8 cellular contexts compared by ENCODE assay signal in genomic region chr21:33490991-33491372, GRCh38. TPM values are rescaled to one million over a fixed set of nuclear protein-coding genes. Genes with fewer than 3 reads are reported as not detected.
DNase-seq lines count a peak whose midpoint lies in the region; ATAC-seq, FAIRE-seq and TF ChIP-seq lines count a peak whose summit lies in the region.

No MANE protein-coding gene starts in this region.

- no peaks in the 10 kb centered on the region for H3K27me3 ChIP-seq in HUES48 (ENCODE audit: control insufficient read depth, insufficient read depth, low read length)

- H3K9me3 ChIP-seq in HUES48 (ENCODE audit: control insufficient read depth, insufficient read depth, low read length): no peaks in the 10 kb centered on the region
- H3K9me3 ChIP-seq in kidney (ENCODE audit: control insufficient read depth in 1 of 2, low read length in 2 of 2): no peaks in the 10 kb centered on the region

- no peak overlapping the region for H3K9ac ChIP-seq in HUES48 (ENCODE audit: low read depth, low read length)
- H3K9ac ChIP-seq in kidney (ENCODE audit: low read length in 2 of 2): peak overlapping the region; percentile 38 to 70

- ATAC-seq in HG03354 (IDR thresholded peaks at IDR 0.05; ENCODE audit: poor library complexity, severe bottlenecking, unreplicated experiment): no peak
- no peak for ATAC-seq in GM21390 (IDR thresholded peaks at IDR 0.05; ENCODE audit: unreplicated experiment)

- peak overlapping the region; percentile 76 for H3K4me3 ChIP-seq in AG10803 (ENCODE audit: low read length)
- H3K4me3 ChIP-seq in HUES48 (ENCODE audit: low read depth, low read length): peak overlapping the region; percentile 100
- H3K4me3 ChIP-seq in kidney (ENCODE audit: low read length in 2 of 2): peak overlapping the region; percentile 81 to 88

- FAIRE-seq in kidney (lab: Jason Lieb, UNC): no peak

- H3K27ac ChIP-seq in HUES48 (ENCODE audit: low read depth, low read length) (peak overlapping the region; percentile 82), angular gyrus (ENCODE audit: low read depth, low read length) (peak overlapping the region; percentile 95), kidney (ENCODE audit: low read depth in 2 of 2, low read length in 2 of 2) (peak overlapping the region in 1 of 2 donors; percentile 78)

- H3K4me1 ChIP-seq in HUES48 (ENCODE audit: control insufficient read depth, insufficient read depth, low read length): peaks cover 12% of the 10 kb centered on the region
- H3K4me1 ChIP-seq in kidney (ENCODE audit: control insufficient read depth in 1 of 2, insufficient read depth in 1 of 2, low read depth in 1 of 2, low read length in 2 of 2): peaks cover 0 to 3% of the 10 kb centered on the region in 2 donors

- intact Hi-C loops in kidney (cut with DNase I): no loop called here

- H3K36me3 ChIP-seq in HUES48 (ENCODE audit: control insufficient read depth, insufficient read depth, low read length): peaks cover 8% of the 10 kb centered on the region; the same call in 1 of the 2 replicates
- no peaks in the 10 kb centered on the region for H3K36me3 ChIP-seq in kidney (ENCODE audit: control insufficient read depth in 1 of 2, insufficient read depth in 2 of 2, low read length in 2 of 2)

- TF ChIP-seq CTCF in AG10803 (conservative IDR thresholded peaks at IDR 0.05; ENCODE audit: low read length) (no peak), kidney (IDR thresholded peaks at IDR 0.05; ENCODE audit: borderline replicate concordance, extremely low read depth, insufficient read depth) (no peak)

- DNase-seq in AG10803 (ENCODE audit: low read depth) (no peak), kidney (no peak), superior temporal gyrus (ENCODE audit: extremely low spot score) (peak; percentile 77), NCI-H187 treated with DMSO at 0.1 percent for 48 hours (lab: John Stamatoyannopoulos, UW) (no peak)

RNA-seq across cellular contexts. Expression of gene DNAJC28, which starts 0.5 kb away (rescaled TPM):
- total RNA-seq in kidney: 2.2 TPM
- polyA plus RNA-seq in kidney (ENCODE audit: insufficient read depth, low read depth, low replicate concordance): 4.6 TPM

RNA-seq across cellular contexts. Expression of gene TMEM50B, which starts 11.2 kb away (rescaled TPM):
- 87.6 TPM for total RNA-seq in kidney
- 63.7 TPM for polyA plus RNA-seq in kidney (ENCODE audit: insufficient read depth, low read depth, low replicate concordance)

RNA-seq across cellular contexts. Expression of gene GART, which starts 50.9 kb away (rescaled TPM):
- total RNA-seq in kidney: 60.9 TPM
- 17.5 TPM for polyA plus RNA-seq in kidney (ENCODE audit: insufficient read depth, low read depth, low replicate concordance)

RNA-seq across cellular contexts. Expression of gene SON, which starts 51.9 kb away (rescaled TPM):
- total RNA-seq in kidney: 285 TPM
- polyA plus RNA-seq in kidney (ENCODE audit: insufficient read depth, low read depth, low replicate concordance): 83.0 TPM
